In the genomic region with DNA sequence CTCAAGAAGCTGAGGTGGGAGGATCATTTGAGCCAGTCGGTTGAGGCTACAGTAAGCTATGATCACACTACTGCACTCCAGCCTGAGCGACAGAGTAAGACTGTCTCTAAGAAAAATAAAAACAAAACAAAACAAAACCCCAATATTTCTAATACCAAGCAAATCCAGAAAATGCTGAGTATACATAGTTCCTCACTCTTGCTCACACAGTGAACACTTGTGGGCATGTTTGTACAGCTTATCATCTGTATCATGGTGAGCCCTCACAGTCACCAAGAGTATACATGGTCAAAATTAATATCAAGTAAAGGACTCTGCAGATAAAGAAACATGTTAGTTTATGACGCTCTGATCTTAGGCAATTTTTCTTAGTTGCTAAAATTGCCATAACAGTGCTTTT, we compare ENCODE assay signal across 1 cellular context.
A peak's percentile ranks its signal among the peaks of the same experiment; 100 is the strongest.
TF ChIP-seq lines count a peak whose summit lies in the region.

No MANE protein-coding gene starts in this region.

TF ChIP-seq in K562, 482 proteins besides CTCF, POLR2A, EP300 and RAD21:
- TF ChIP-seq, protein P1, sequence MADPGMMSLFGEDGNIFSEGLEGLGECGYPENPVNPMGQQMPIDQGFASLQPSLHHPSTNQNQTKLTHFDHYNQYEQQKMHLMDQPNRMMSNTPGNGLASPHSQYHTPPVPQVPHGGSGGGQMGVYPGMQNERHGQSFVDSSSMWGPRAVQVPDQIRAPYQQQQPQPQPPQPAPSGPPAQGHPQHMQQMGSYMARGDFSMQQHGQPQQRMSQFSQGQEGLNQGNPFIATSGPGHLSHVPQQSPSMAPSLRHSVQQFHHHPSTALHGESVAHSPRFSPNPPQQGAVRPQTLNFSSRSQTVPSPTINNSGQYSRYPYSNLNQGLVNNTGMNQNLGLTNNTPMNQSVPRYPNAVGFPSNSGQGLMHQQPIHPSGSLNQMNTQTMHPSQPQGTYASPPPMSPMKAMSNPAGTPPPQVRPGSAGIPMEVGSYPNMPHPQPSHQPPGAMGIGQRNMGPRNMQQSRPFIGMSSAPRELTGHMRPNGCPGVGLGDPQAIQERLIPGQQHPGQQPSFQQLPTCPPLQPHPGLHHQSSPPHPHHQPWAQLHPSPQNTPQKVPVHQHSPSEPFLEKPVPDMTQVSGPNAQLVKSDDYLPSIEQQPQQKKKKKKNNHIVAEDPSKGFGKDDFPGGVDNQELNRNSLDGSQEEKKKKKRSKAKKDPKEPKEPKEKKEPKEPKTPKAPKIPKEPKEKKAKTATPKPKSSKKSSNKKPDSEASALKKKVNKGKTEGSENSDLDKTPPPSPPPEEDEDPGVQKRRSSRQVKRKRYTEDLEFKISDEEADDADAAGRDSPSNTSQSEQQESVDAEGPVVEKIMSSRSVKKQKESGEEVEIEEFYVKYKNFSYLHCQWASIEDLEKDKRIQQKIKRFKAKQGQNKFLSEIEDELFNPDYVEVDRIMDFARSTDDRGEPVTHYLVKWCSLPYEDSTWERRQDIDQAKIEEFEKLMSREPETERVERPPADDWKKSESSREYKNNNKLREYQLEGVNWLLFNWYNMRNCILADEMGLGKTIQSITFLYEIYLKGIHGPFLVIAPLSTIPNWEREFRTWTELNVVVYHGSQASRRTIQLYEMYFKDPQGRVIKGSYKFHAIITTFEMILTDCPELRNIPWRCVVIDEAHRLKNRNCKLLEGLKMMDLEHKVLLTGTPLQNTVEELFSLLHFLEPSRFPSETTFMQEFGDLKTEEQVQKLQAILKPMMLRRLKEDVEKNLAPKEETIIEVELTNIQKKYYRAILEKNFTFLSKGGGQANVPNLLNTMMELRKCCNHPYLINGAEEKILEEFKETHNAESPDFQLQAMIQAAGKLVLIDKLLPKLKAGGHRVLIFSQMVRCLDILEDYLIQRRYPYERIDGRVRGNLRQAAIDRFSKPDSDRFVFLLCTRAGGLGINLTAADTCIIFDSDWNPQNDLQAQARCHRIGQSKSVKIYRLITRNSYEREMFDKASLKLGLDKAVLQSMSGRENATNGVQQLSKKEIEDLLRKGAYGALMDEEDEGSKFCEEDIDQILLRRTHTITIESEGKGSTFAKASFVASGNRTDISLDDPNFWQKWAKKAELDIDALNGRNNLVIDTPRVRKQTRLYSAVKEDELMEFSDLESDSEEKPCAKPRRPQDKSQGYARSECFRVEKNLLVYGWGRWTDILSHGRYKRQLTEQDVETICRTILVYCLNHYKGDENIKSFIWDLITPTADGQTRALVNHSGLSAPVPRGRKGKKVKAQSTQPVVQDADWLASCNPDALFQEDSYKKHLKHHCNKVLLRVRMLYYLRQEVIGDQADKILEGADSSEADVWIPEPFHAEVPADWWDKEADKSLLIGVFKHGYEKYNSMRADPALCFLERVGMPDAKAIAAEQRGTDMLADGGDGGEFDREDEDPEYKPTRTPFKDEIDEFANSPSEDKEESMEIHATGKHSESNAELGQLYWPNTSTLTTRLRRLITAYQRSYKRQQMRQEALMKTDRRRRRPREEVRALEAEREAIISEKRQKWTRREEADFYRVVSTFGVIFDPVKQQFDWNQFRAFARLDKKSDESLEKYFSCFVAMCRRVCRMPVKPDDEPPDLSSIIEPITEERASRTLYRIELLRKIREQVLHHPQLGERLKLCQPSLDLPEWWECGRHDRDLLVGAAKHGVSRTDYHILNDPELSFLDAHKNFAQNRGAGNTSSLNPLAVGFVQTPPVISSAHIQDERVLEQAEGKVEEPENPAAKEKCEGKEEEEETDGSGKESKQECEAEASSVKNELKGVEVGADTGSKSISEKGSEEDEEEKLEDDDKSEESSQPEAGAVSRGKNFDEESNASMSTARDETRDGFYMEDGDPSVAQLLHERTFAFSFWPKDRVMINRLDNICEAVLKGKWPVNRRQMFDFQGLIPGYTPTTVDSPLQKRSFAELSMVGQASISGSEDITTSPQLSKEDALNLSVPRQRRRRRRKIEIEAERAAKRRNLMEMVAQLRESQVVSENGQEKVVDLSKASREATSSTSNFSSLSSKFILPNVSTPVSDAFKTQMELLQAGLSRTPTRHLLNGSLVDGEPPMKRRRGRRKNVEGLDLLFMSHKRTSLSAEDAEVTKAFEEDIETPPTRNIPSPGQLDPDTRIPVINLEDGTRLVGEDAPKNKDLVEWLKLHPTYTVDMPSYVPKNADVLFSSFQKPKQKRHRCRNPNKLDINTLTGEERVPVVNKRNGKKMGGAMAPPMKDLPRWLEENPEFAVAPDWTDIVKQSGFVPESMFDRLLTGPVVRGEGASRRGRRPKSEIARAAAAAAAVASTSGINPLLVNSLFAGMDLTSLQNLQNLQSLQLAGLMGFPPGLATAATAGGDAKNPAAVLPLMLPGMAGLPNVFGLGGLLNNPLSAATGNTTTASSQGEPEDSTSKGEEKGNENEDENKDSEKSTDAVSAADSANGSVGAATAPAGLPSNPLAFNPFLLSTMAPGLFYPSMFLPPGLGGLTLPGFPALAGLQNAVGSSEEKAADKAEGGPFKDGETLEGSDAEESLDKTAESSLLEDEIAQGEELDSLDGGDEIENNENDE (IDR thresholded peaks at IDR 0.05; ENCODE audit: low read depth, low read length): no peak
- TF ChIP-seq RNF219 (CRISPR knock-in tag; IDR thresholded peaks at IDR 0.05): no peak
- TF ChIP-seq MTA2 (IDR thresholded peaks at IDR 0.05; ENCODE audit: low read depth): no peak
- 0 out of 2 replicates have a peak, but pooled peaks have one; percentile 12 for TF ChIP-seq MAFG (tag; conservative IDR thresholded peaks at IDR 0.05)
- peak; percentile 68 for TF ChIP-seq ZNF316 (IDR thresholded peaks at IDR 0.05)
- TF ChIP-seq FOXA1 (IDR thresholded peaks at IDR 0.05; ENCODE audit: borderline replicate concordance): no peak
- TF ChIP-seq, protein P2, sequence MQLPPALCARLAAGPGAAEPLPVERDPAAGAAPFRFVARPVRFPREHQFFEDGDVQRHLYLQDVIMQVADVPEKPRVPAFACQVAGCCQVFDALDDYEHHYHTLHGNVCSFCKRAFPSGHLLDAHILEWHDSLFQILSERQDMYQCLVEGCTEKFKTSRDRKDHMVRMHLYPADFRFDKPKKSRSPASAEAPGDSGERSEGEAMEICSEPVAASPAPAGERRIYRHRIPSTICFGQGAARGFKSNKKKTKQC (CRISPR knock-in tag; IDR thresholded peaks at IDR 0.05): no peak
- peak; percentile 22; the same call in 1 of the 2 replicates for TF ChIP-seq C11orf30 (IDR thresholded peaks at IDR 0.05; ENCODE audit: low read depth)
